ENCODE assay signal across 1 cellular context in the genomic region with DNA sequence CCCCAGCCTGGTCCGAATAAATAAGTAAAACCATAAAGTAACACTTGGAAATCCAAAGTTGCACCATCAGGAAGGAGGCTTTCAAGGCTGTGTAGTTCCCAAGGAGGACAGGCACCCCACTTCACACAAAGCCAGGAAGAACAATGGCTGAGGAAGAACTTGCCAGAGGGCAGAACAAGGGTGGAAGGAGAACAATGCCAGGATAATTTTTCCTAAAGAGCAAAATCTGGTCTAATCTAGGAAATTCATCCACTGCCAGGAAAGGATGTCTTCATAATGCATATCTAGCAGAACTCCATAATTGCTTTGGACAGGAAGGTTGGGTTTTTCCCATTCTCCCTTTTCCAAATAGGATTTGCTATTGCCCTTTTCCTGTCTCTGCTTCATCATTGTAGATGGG.
TF ChIP-seq lines count a peak whose summit lies in the region.

No MANE protein-coding gene starts in this region.

TF ChIP-seq in SK-N-SH, 30 proteins besides CTCF, POLR2A, EP300 and RAD21 (continued from another document):
- TF ChIP-seq REST (IDR thresholded peaks at IDR 0.05; ENCODE audit: low read depth, low read length): no peak
